38 cellular contexts compared by ENCODE assay signal in the genomic region with DNA sequence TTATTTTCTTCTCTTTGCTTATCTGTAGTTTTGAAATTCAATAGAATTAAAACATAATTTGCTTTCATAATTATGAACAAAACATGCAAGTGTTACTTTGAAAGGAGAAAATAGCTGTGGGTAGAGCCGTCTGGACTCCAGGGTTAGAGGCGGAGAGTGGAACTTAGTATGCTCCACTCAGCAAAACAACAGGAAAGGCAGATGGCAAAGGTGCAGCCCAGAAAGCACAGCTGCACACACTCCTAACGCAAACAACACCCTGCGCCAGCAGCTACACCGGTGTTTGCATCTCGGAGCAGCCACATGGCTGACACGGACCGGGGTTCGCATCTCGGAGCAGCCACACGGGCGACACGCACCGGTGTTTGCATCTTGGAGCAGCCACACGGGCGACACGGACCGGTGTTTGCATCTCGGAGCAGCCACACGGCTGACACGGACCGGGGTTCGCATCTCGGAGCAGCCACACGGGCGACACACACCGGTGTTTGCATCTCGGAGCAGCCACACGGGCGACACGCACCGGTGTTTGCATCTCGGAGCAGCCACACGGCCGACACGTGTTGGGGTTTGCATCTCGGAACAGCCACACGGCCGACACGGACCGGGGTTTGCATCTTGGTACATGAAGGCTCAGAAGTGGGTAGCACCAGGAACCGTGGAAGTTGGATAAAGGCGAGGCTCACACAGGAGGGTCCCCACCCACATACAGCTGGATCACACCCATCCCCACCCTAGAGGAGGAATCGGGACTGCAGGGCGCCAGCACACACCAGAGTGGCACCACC. TPM values are rescaled to one million over a fixed set of nuclear protein-coding genes. Genes with fewer than 3 reads are reported as not detected.
"Had no signal": no experiment of that assay in that cellular context is flagged by ENCODE, and none has a peak within 500 bp of the region (broad histone marks: within the 10 kb centered on the region; RNA-seq: fewer than 3 reads in every experiment).

No MANE protein-coding gene starts in this region.

- H3K36me3 ChIP-seq: colonic mucosa had no signal

- H3K27me3 ChIP-seq: adrenal gland, body of pancreas, cardiac muscle cell, colonic mucosa, spleen, vagina had no signal

- H3K9me3 ChIP-seq: adrenal gland, body of pancreas, colonic mucosa, spleen, vagina had no signal

- FAIRE-seq: kidney had no signal

- H3K4me3 ChIP-seq: adrenal gland, body of pancreas, cardiac muscle cell, colonic mucosa, spleen, vagina had no signal

- H3K4me1 ChIP-seq: adrenal gland, body of pancreas, colonic mucosa, spleen, vagina had no signal

- H3K27ac ChIP-seq: adrenal gland, body of pancreas, cardiac muscle cell, colonic mucosa, spleen, vagina, WERI-Rb-1 had no signal

- DNase-seq: activated CD4-positive, alpha-beta memory T cell treated with anti-CD3 and anti-CD28 coated beads for 36 hours; activated CD4-positive, alpha-beta T cell treated with anti-CD3 and anti-CD28 coated beads, Interleukin-2, amount 10 ng/mL, durations not matched to agents 24 days and 14 days; activated CD8-positive, alpha-beta memory T cell treated with anti-CD3 and anti-CD28 coated beads, Interleukin-2, amount 50 U/mL, for 4 hours; activated effector memory CD4-positive, alpha-beta T cell treated with anti-CD3 and anti-CD28 coated beads, Interleukin-2, amount 50 U/mL, for 16 hours; activated naive CD4-positive, alpha-beta T cell treated with anti-CD3 and anti-CD28 coated beads for 36 hours; activated naive CD8-positive, alpha-beta T cell treated with anti-CD3 and anti-CD28 coated beads for 36 hours; activated T-cell treated with anti-CD3 and anti-CD28 coated beads, Interleukin-2, amount 50 U/mL, for 1 hour; cerebellar nuclear complex; colonic mucosa; effector memory CD8-positive, alpha-beta T cell; foreskin fibroblast; head of caudate nucleus; hippocampal formation; midbrain; naive thymus-derived CD4-positive, alpha-beta T cell; nucleus accumbens; spleen; stimulated activated CD4-positive, alpha-beta T cell treated with anti-CD3 and anti-CD28 coated beads, Interleukin-2, amount 100 ng/mL, for 48 hours; stimulated activated naive CD4-positive, alpha-beta T cell treated with Interleukin-2 at 50 U/mL for 16 hours; T-helper 17 cell; T1000; trophoblast cell; WERI-Rb-1 had no signal

- ATAC-seq: activated CD4-positive, CD25-positive, alpha-beta regulatory T cell treated with anti-CD3 and anti-CD28 coated beads, Interleukin-2, amount 50 U/mL, for 24 hours; body of pancreas; effector memory CD8-positive, alpha-beta T cell; esophagus mucosa; naive thymus-derived CD4-positive, alpha-beta T cell; right cardiac atrium; T-helper 17 cell had no signal

RNA-seq across cellular contexts. Expression of gene PRR35, which starts 44.8 kb away (rescaled TPM):
- total RNA-seq: activated CD4-positive, alpha-beta memory T cell treated with anti-CD3 and anti-CD28 coated beads for 36 hours; activated CD4-positive, alpha-beta T cell treated with anti-CD3 and anti-CD28 coated beads, Interleukin-2, amount 10 ng/mL, durations not matched to agents 24 days and 14 days; activated CD8-positive, alpha-beta memory T cell treated with anti-CD3 and anti-CD28 coated beads for 36 hours; activated naive CD4-positive, alpha-beta T cell treated with anti-CD3 and anti-CD28 coated beads for 36 hours; activated naive CD8-positive, alpha-beta T cell treated with anti-CD3 and anti-CD28 coated beads for 36 hours; activated T-helper 1 cell treated with anti-CD3 and anti-CD28 coated beads, Interleukin-12 subunit alpha, Interleukin-12 subunit beta, Interleukin-2, Interleukin-4 antibody, amounts not matched to agents 30 ng/mL and 10 ng/mL and 1 ng/mL, durations not matched to agents 14 hours and 24 hours and 36 hours; adrenal gland; aorta; body of pancreas; colonic mucosa; esophagus mucosa; lower leg skin; naive thymus-derived CD4-positive, alpha-beta T cell; pulmonary artery endothelial cell; right cardiac atrium; spleen; T-helper 17 cell; temporal lobe; vagina had no signal
- polyA plus RNA-seq: adrenal gland; cardiac muscle cell; naive thymus-derived CD4-positive, alpha-beta T cell; neural cell; right cardiac atrium; spleen had no signal

RNA-seq across cellular contexts. Expression of gene NHLRC4, which starts 51.4 kb away (rescaled TPM):
- polyA plus RNA-seq: neural cell had no signal
